ENCODE assay signal across 11 cellular contexts in the genomic region with DNA sequence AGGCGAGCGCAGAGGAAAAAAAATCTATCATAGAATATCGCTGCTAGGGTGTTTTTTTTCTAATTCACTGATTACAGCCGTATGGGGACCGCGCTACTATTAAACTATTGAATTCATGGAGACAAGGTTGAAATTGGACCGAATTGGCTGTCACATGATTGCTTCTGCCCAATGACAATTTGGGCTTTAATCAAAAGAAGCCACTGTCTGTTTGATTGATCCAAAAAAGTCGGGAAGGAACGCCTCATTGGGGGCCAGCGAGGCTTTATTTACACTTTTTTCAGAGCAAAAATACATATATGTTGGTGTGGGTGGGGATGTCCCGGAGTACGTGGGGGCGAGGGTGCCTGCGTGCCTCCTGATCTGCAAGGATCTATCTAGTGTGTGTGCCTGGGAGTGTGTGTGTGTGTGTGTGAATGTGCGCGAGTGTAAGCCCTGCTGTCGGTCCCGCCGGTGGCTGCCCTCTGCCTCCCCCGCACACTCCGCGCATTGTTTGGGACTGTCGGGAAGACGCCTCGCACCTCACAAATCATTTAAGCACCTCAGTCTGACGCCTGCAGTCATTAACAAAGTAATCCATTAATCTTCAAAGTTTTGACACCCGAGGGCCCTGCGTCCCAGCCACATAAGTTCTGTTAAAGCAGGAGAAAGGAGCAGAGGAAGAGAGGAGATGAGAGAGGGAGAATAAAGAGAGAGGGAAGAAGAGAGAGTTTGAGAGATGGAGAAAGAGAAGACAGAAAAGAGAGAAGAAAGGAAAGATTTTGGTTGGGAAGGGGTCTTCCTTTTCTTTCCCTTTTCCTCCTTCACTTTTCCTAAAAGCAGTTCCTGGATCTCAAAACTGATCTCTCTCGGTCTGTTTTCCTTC. TPM values are rescaled to one million over a fixed set of nuclear protein-coding genes. Genes with fewer than 3 reads are reported as not detected.
DNase-seq lines count a peak whose midpoint lies in the region; ATAC-seq and TF ChIP-seq lines count a peak whose summit lies in the region.
"Had no signal": no experiment of that assay in that cellular context is flagged by ENCODE, and none has a peak within 500 bp of the region (broad histone marks: within the 10 kb centered on the region; RNA-seq: fewer than 3 reads in every experiment).

TSS of gene HOXA2 (minus strand) at position 106 of the 865 bp plus-strand sequence. CDS start 183 bp downstream, outside the sequence.

- H3K27me3 ChIP-seq in ectodermal cell (ENCODE audit: control insufficient read depth, insufficient read depth, low read length, poor library complexity, severe bottlenecking), result peaks cover 100% of the 10 kb centered on the region
- peaks cover 0 to 30% (median 10%) of the 10 kb centered on the region in 4 donors for H3K27me3 ChIP-seq in upper lobe of left lung
- H3K27me3 ChIP-seq: foreskin keratinocyte had no signal

- no peak for TF ChIP-seq EP300 in upper lobe of left lung (IDR thresholded peaks at IDR 0.05)

- H3K36me3 Mint-ChIP-seq in activated T-cell treated with anti-CD3 and anti-CD28 coated beads, Interleukin-2, amount 50 U/mL, for 72 hours (ENCODE audit: insufficient read depth in 2 of 2), result peaks cover 1 to 2% of the 10 kb centered on the region in 2 donors

- peak in 1 of 2 donors; percentile 25 for ATAC-seq in activated T-cell treated with anti-CD3 and anti-CD28 coated beads, Interleukin-2, amount 50 U/mL, for 72 hours (replicated peaks in 1 of 2)
- peak; percentile 37 for ATAC-seq in mucosa of descending colon
- peak; percentile 41 to 65 for ATAC-seq in upper lobe of left lung (ENCODE audit: low FRiP score in 2 of 2)
- no peak for ATAC-seq in GM21619 (IDR thresholded peaks at IDR 0.05; ENCODE audit: unreplicated experiment)
- ATAC-seq: foreskin keratinocyte had no signal

- WGBS in ectodermal cell, 2 experiments, result 3 to 4% methylated on average over 28 to 29 of the region's 29 CpGs
- 5 to 6% methylated on average over 29 of the region's 29 CpGs for WGBS in upper lobe of left lung, 2 donors

- intact Hi-C loops in mucosa of descending colon (cut with DNase I, micrococcal nuclease), result no loop called here

- H3K4me1 ChIP-seq in ectodermal cell (ENCODE audit: control insufficient read depth, insufficient read depth, low read length) (peaks cover 5% of the 10 kb centered on the region), mucosa of descending colon (ENCODE audit: low read depth) (peaks cover 21% of the 10 kb centered on the region), upper lobe of left lung (peaks cover 0 to 31% (median 15%) of the 10 kb centered on the region in 4 donors)

- no peak for TF ChIP-seq POLR2A in upper lobe of left lung (IDR thresholded peaks at IDR 0.05)

- H3K9me3 ChIP-seq in ectodermal cell (ENCODE audit: control insufficient read depth, low read length), result no peaks in the 10 kb centered on the region
- H3K9me3 ChIP-seq in mucosa of descending colon, result no peaks in the 10 kb centered on the region
- no peaks in the 10 kb centered on the region for H3K9me3 ChIP-seq in upper lobe of left lung

- peaks cover 77% of the 10 kb centered on the region for H3K27me3 Mint-ChIP-seq in activated T-cell treated with anti-CD3 and anti-CD28 coated beads, Interleukin-2, amount 50 U/mL, for 72 hours (ENCODE audit: low read depth)

- H3K27ac Mint-ChIP-seq in activated T-cell treated with anti-CD3 and anti-CD28 coated beads, Interleukin-2, amount 50 U/mL, for 72 hours, result no peak within 1 kb of the TSS

- H3K27ac ChIP-seq in ectodermal cell (ENCODE audit: insufficient read depth, low read depth, low read length, poor library complexity, severe bottlenecking) (peak within 1 kb of the TSS; percentile 73), upper lobe of left lung (peak within 1 kb of the TSS; percentile 89 to 95 (median 94))
- H3K27ac ChIP-seq: foreskin keratinocyte had no signal

- no peaks in the 10 kb centered on the region for H3K36me3 ChIP-seq in ectodermal cell (ENCODE audit: control insufficient read depth, insufficient read depth, low read length)
- no peaks in the 10 kb centered on the region for H3K36me3 ChIP-seq in mucosa of descending colon (ENCODE audit: low read depth)
- H3K36me3 ChIP-seq in upper lobe of left lung, result no peaks in the 10 kb centered on the region

- H3K4me1 Mint-ChIP-seq in activated T-cell treated with anti-CD3 and anti-CD28 coated beads, Interleukin-2, amount 50 U/mL, for 72 hours (ENCODE audit: low read depth), result peaks cover 36% of the 10 kb centered on the region

- DNase-seq in activated T-cell treated with anti-CD3 and anti-CD28 coated beads, Interleukin-2, amount 50 U/mL, for 72 hours, result no peak
- no peak for DNase-seq in activated T-cell treated with anti-CD3 and anti-CD28 coated beads, Interleukin-2, amount 50 U/mL, for 48 hours
- peak; percentile 62 to 77 (median 74) for DNase-seq in mucosa of descending colon
- peak in 1 of 2 donors; percentile 77 for DNase-seq in upper lobe of left lung
- no peak for DNase-seq in NCI-H1105 (lab: John Stamatoyannopoulos, UW)
- no peak for DNase-seq in SK-N-DZ (ENCODE audit: low spot score)
- DNase-seq: foreskin keratinocyte, NCI-H446 had no signal

- H3K4me3 ChIP-seq in ectodermal cell (ENCODE audit: insufficient read depth, low read depth, low read length) (peak within 1 kb of the TSS; percentile 57), mucosa of descending colon (no peak within 1 kb of the TSS), upper lobe of left lung (peak within 1 kb of the TSS; percentile 5 to 50 (median 43))

- TF ChIP-seq CTCF in mucosa of descending colon (IDR thresholded peaks at IDR 0.05) (no peak), upper lobe of left lung (IDR thresholded peaks at IDR 0.05) (no peak)

- H3K9me3 Mint-ChIP-seq in activated T-cell treated with anti-CD3 and anti-CD28 coated beads, Interleukin-2, amount 50 U/mL, for 72 hours, result no peaks in the 10 kb centered on the region

- H3K4me3 Mint-ChIP-seq in activated T-cell treated with anti-CD3 and anti-CD28 coated beads, Interleukin-2, amount 50 U/mL, for 72 hours, result peak within 1 kb of the TSS; percentile 48 to 72

RNA-seq across cellular contexts. Expression of gene HOXA2, which starts in this region (rescaled TPM):
- total RNA-seq in activated T-cell treated with anti-CD3 and anti-CD28 coated beads, Interleukin-2, amount 50 U/mL, for 72 hours, result not detected
- 11.3 TPM for polyA plus RNA-seq in ectodermal cell (2013, experiment 1 of 4)
- 6.1 TPM for polyA plus RNA-seq in ectodermal cell (2013, experiment 2 of 4)
- 14.3 TPM for polyA plus RNA-seq in ectodermal cell (2013, experiment 3 of 4)
- 17.5 TPM for polyA plus RNA-seq in ectodermal cell (2013, experiment 4 of 4)
- 1 to 10 TPM; 3.2 to 4.3 (median 3.3) TPM for total RNA-seq in mucosa of descending colon
- total RNA-seq in upper lobe of left lung, result 1 to 10 TPM in 2 of 6 donors, under 1 TPM in 3, not detected in 1; 0.30 to 3.0 (median 0.86) TPM
- not detected in 2 replicates for polyA plus RNA-seq in SK-N-DZ (2014; cell fraction: cytosol; rRNA removed)
- polyA plus RNA-seq in SK-N-DZ (2014; cell fraction: nucleus; rRNA removed), result not detected in 2 replicates
- total RNA-seq: activated CD8-positive, alpha-beta memory T cell treated with anti-CD3 and anti-CD28 coated beads for 36 hours had no signal

Comparison
In these comparisons a context has a peak if more than half of its experiments do, and no peak if none do; other contexts are left out.
1. DNase-seq: peak in mucosa of descending colon (3 of 3); none in activated T-cell treated with anti-CD3 and anti-CD28 coated beads, Interleukin-2, amount 50 U/mL, for 72 hours (0 of 2), activated T-cell treated with anti-CD3 and anti-CD28 coated beads, Interleukin-2, amount 50 U/mL, for 48 hours (0 of 2), NCI-H1105 (single experiment) and SK-N-DZ (single experiment).